Comparison of ENCODE assay signal across 25 cellular contexts in genomic region chr11:1839204-1839923, GRCh38. TPM values are rescaled to one million over a fixed set of nuclear protein-coding genes. Genes with fewer than 3 reads are reported as not detected.
DNase-seq lines count a peak whose midpoint lies in the region; ATAC-seq, FAIRE-seq and TF ChIP-seq lines count a peak whose summit lies in the region.
"Had no signal": no experiment of that assay in that cellular context is flagged by ENCODE, and none has a peak within 500 bp of the region (broad histone marks: within the 10 kb centered on the region; RNA-seq: fewer than 3 reads in every experiment).

No MANE protein-coding gene starts in this region.

- H3K36me3 ChIP-seq in HepG2 (replicated peaks in 1 of 2; ENCODE audit: control insufficient read depth in 1 of 2, insufficient read depth in 2 of 2, low read length in 2 of 2) = no peaks in the 10 kb centered on the region
- no peaks in the 10 kb centered on the region for H3K36me3 ChIP-seq in right lobe of liver
- no peaks in the 10 kb centered on the region for H3K36me3 ChIP-seq in OCI-LY3 (replicated peaks; ENCODE audit: low read depth, low read length)
- H3K36me3 ChIP-seq: suprapubic skin had no signal

- CTCF ChIA-PET in HepG2 (lab: Yijun Ruan, JAX; ENCODE audit: low intra/inter-chr PET ratio, low total read pairs) = interaction anchor here (3.8 kb wide), 1 partner anchor 312 kb away, joined by 60 read pairs; no protein-coding TSS in a partner anchor

- no peaks in the 10 kb centered on the region for H3K9me3 Mint-ChIP-seq in memory B cell
- no peaks in the 10 kb centered on the region for H3K9me3 Mint-ChIP-seq in stimulated activated naive CD8-positive, alpha-beta T cell treated with anti-CD3 and anti-CD28 coated beads, Interleukin-15, amount 100 ng/mL, for 72 hours
- H3K9me3 Mint-ChIP-seq: activated naive CD4-positive, alpha-beta T cell treated with anti-CD3 and anti-CD28 coated beads for 36 hours; activated T-cell treated with anti-CD3 and anti-CD28 coated beads, Interleukin-2, amount 50 U/mL, for 24 hours had no signal

- WGBS in HepG2 (ENCODE audit: low lambda C conversion rate) = 49% methylated on average over 8 of the region's 12 CpGs
- 61% methylated on average over 5 of the region's 12 CpGs for WGBS in right lobe of liver (ENCODE audit: insufficient coverage, low coverage, low lambda C conversion rate, missing lambda C conversion rate)

- H2AFZ ChIP-seq in HepG2 (ENCODE audit: low read length) (no peak overlapping the region), OCI-LY3 (ENCODE audit: low read depth, low read length) (no peak overlapping the region)

- POLR2A ChIA-PET in HepG2 (lab: Yijun Ruan, JAX) = no interaction called here

- H3K79me2 ChIP-seq in HepG2 (ENCODE audit: insufficient read depth, low read length) (no peaks in the 10 kb centered on the region), OCI-LY3 (ENCODE audit: low read length) (no peaks in the 10 kb centered on the region)

- DNase-seq in HepG2 (ENCODE audit: low spot score) (no peak), right lobe of liver (no peak), memory B cell (ENCODE audit: low spot score in 2 of 2) (no peak), NOMO-1 treated with dmso at 0.1 percent for 144 hours (lab: John Stamatoyannopoulos, UW; ENCODE audit: unreplicated experiment) (no peak)
- no peak for DNase-seq in stimulated activated naive CD8-positive, alpha-beta T cell treated with anti-CD3 and anti-CD28 coated beads, Interleukin-15, amount 100 ng/mL, for 72 hours
- no peak for DNase-seq in activated naive CD4-positive, alpha-beta T cell treated with anti-CD3 and anti-CD28 coated beads, Interleukin-2, amount 50 U/mL, for 16 hours
- DNase-seq: activated CD4-positive, alpha-beta T cell treated with anti-CD3 and anti-CD28 coated beads, Interleukin-2, amount 50 U/mL, for 1 hour; activated naive CD4-positive, alpha-beta T cell treated with anti-CD3 and anti-CD28 coated beads for 36 hours; activated T-cell treated with anti-CD3 and anti-CD28 coated beads, Interleukin-2, amount 50 U/mL, for 24 hours; foreskin keratinocyte; NCI-H1436 treated with DMSO at 0.1 percent for 48 hours; NCI-H2171 treated with DMSO at 0.1 percent for 48 hours; NCI-H82; stimulated activated CD4-positive, alpha-beta T cell treated with anti-CD3 and anti-CD28 coated beads, Interleukin-2, amount 100 ng/mL, for 48 hours had no signal

- intact Hi-C loops in HepG2 (cut with micrococcal nuclease; ENCODE audit: unreplicated experiment) (no loop called here), right lobe of liver (cut with DNase I) (loop anchor here in 1 of 2 donors (10.0 kb wide), 1 partner anchor 315 kb away; no protein-coding TSS in a partner anchor)

- H3K9ac ChIP-seq in HepG2 (ENCODE audit: insufficient read depth, low read depth, low read length) (no peak overlapping the region), OCI-LY3 (ENCODE audit: low read length) (peak overlapping the region; percentile 63; the same call in 1 of the 2 replicates)

- TF ChIP-seq EP300 in HepG2 (IDR thresholded peaks at IDR 0.05; ENCODE audit: low read depth in 2 of 2, low read length in 2 of 2) (no peak), HepG2 (CRISPR knock-in tag; IDR thresholded peaks at IDR 0.05; ENCODE audit: borderline replicate concordance) (no peak)

- BruUV-seq in HepG2 (replicated peaks; lab: Mats Ljungman, UMichigan) = no TSS peak

- H3K27me3 ChIP-seq in HepG2 (ENCODE audit: control insufficient read depth in 1 of 2, insufficient read depth in 2 of 2, low read length in 2 of 2) (peaks cover 4 to 29% of the 10 kb centered on the region in 2 experiments; a peak in 4 of 5 replicates), right lobe of liver (no peaks in the 10 kb centered on the region), OCI-LY3 (ENCODE audit: low read depth, low read length) (peaks cover 37% of the 10 kb centered on the region)
- H3K27me3 ChIP-seq: foreskin keratinocyte, suprapubic skin had no signal

- TF ChIP-seq CTCF in HepG2 (CRISPR knock-in tag; IDR thresholded peaks at IDR 0.05) = no peak
- TF ChIP-seq CTCF in right lobe of liver (IDR thresholded peaks at IDR 0.05) = no peak
- TF ChIP-seq CTCF in OCI-LY3 (IDR thresholded peaks at IDR 0.05; ENCODE audit: low read depth, low read length) = no peak

- TF ChIP-seq POLR2A in HepG2 (IDR thresholded peaks at IDR 0.05; ENCODE audit: insufficient read depth in 1 of 2, low read depth in 2 of 2, low read length in 2 of 2) = no peak
- TF ChIP-seq POLR2A in right lobe of liver (IDR thresholded peaks at IDR 0.05) = no peak

- H3K27ac Mint-ChIP-seq in memory B cell = peak overlapping the region; percentile 91
- H3K27ac Mint-ChIP-seq in stimulated activated naive CD8-positive, alpha-beta T cell treated with anti-CD3 and anti-CD28 coated beads, Interleukin-15, amount 100 ng/mL, for 72 hours = peak overlapping the region; percentile 86 to 87
- H3K27ac Mint-ChIP-seq: activated naive CD4-positive, alpha-beta T cell treated with anti-CD3 and anti-CD28 coated beads for 36 hours; activated T-cell treated with anti-CD3 and anti-CD28 coated beads, Interleukin-2, amount 50 U/mL, for 24 hours had no signal

- H3K27ac ChIP-seq in HepG2 (ENCODE audit: extremely low read length, insufficient read depth, low read length) = no peak overlapping the region
- H3K27ac ChIP-seq in right lobe of liver = peak overlapping the region in 1 of 3 donors; percentile 49
- 0 out of 2 replicates have a peak overlapping the region, but pooled peaks have one; percentile 29 for H3K27ac ChIP-seq in OCI-LY3 (ENCODE audit: low read length)
- H3K27ac ChIP-seq: epithelial cell of prostate, foreskin keratinocyte, suprapubic skin had no signal

- H3K27me3 Mint-ChIP-seq in memory B cell = no peaks in the 10 kb centered on the region
- H3K27me3 Mint-ChIP-seq in stimulated activated naive CD8-positive, alpha-beta T cell treated with anti-CD3 and anti-CD28 coated beads, Interleukin-15, amount 100 ng/mL, for 72 hours = no peaks in the 10 kb centered on the region
- H3K27me3 Mint-ChIP-seq: activated T-cell treated with anti-CD3 and anti-CD28 coated beads, Interleukin-2, amount 50 U/mL, for 24 hours had no signal

- TF ChIP-seq RAD21 in HepG2 (CRISPR knock-in tag; IDR thresholded peaks at IDR 0.05) = no peak

- H3K4me1 Mint-ChIP-seq in memory B cell = peaks cover 27% of the 10 kb centered on the region
- H3K4me1 Mint-ChIP-seq in stimulated activated naive CD8-positive, alpha-beta T cell treated with anti-CD3 and anti-CD28 coated beads, Interleukin-15, amount 100 ng/mL, for 72 hours = peaks cover 34% of the 10 kb centered on the region

- H3K4me1 ChIP-seq in HepG2 (ENCODE audit: insufficient read depth, low read length) = peaks cover 60% of the 10 kb centered on the region
- peaks cover 0 to 4% (median 0%) of the 10 kb centered on the region in 4 donors for H3K4me1 ChIP-seq in right lobe of liver
- H3K4me1 ChIP-seq in OCI-LY3 (ENCODE audit: low read length) = peaks cover 56% of the 10 kb centered on the region

- FAIRE-seq in HepG2 (lab: Jason Lieb, UNC) = no peak
- FAIRE-seq: TTC549 had no signal

- H3K4me3 Mint-ChIP-seq in memory B cell = peak overlapping the region; percentile 74
- H3K4me3 Mint-ChIP-seq in stimulated activated naive CD8-positive, alpha-beta T cell treated with anti-CD3 and anti-CD28 coated beads, Interleukin-15, amount 100 ng/mL, for 72 hours = no peak overlapping the region
- H3K4me3 Mint-ChIP-seq: activated naive CD4-positive, alpha-beta T cell treated with anti-CD3 and anti-CD28 coated beads for 36 hours; activated T-cell treated with anti-CD3 and anti-CD28 coated beads, Interleukin-2, amount 50 U/mL, for 24 hours had no signal

- H3K9me3 ChIP-seq in HepG2 (ENCODE audit: low read length) (no peaks in the 10 kb centered on the region), right lobe of liver (no peaks in the 10 kb centered on the region), OCI-LY3 (ENCODE audit: insufficient read depth, low read length) (no peaks in the 10 kb centered on the region)
- H3K9me3 ChIP-seq: mucosa of descending colon, suprapubic skin had no signal

- no peak overlapping the region for H3K4me3 ChIP-seq in HepG2 (replicated peaks in 1 of 3; ENCODE audit: insufficient read depth in 1 of 3, low read depth in 2 of 3, low read length in 3 of 3)
- no peak overlapping the region for H3K4me3 ChIP-seq in right lobe of liver
- H3K4me3 ChIP-seq in OCI-LY3 (ENCODE audit: low read length) = peak overlapping the region; percentile 72
- H3K4me3 ChIP-seq: mucosa of descending colon, suprapubic skin had no signal

- in situ Hi-C loops in HepG2 (cut with HindIII; ENCODE audit: extremely low pct_ligation_motif_present, low pct_unique_long_range_greater_than_20kb) = no loop called here

- ATAC-seq in HepG2 = no peak
- ATAC-seq in right lobe of liver = no peak
- ATAC-seq in memory B cell (ENCODE audit: low read depth) = no peak
- no peak for ATAC-seq in stimulated activated naive CD8-positive, alpha-beta T cell treated with anti-CD3 and anti-CD28 coated beads, Interleukin-15, amount 100 ng/mL, for 72 hours
- no peak for ATAC-seq in HG02970 (IDR thresholded peaks at IDR 0.05; ENCODE audit: low FRiP score, unreplicated experiment)
- ATAC-seq: foreskin keratinocyte, left colon had no signal

- H3K4me2 ChIP-seq in HepG2 (ENCODE audit: low read depth, low read length) (no peak overlapping the region), OCI-LY3 (ENCODE audit: low read length) (peak overlapping the region; percentile 86)

- H4K20me1 ChIP-seq in HepG2 (ENCODE audit: insufficient read depth, low read length) (no peaks in the 10 kb centered on the region), OCI-LY3 (ENCODE audit: insufficient read depth, low read length) (no peaks in the 10 kb centered on the region)

- no peaks in the 10 kb centered on the region for H3K36me3 Mint-ChIP-seq in memory B cell

RNA-seq across cellular contexts. Expression of gene TNNI2, which starts 0.6 kb away (rescaled TPM):
- total RNA-seq in HepG2 (2016; rRNA removed; fragmentation: Illumina TruSeq; extraction: Trizol) = 7.2 and 8.5 TPM in 2 replicates
- 4.6 and 5.0 TPM in 2 replicates for total RNA-seq in HepG2 (2016; cell fraction: cytosol; rRNA removed; fragmentation: Illumina TruSeq; extraction: Trizol; ENCODE audit: low read depth)
- 6.9 and 7.7 TPM in 2 replicates for total RNA-seq in HepG2 (2016; cell fraction: insoluble cytoplasmic fraction; rRNA removed; fragmentation: Illumina TruSeq; extraction: Trizol)
- 5.9 and 6.3 TPM in 2 replicates for total RNA-seq in HepG2 (2016; cell fraction: membrane; rRNA removed; fragmentation: Illumina TruSeq; extraction: Trizol)
- 2.2 and 3.4 TPM in 2 replicates for total RNA-seq in HepG2 (2016; cell fraction: nucleus; rRNA removed; fragmentation: Illumina TruSeq; extraction: Trizol)
- 12.0 and 21.2 TPM in 2 replicates for polyA plus RNA-seq in HepG2 (2011; rRNA removed)
- polyA plus RNA-seq in HepG2 (2011; cell fraction: cytosol; rRNA removed) = 19.5 and 30.5 TPM in 2 replicates
- 47.5 and 50.6 TPM in 2 replicates for polyA plus RNA-seq in HepG2 (2011; cell fraction: nucleus; rRNA removed)
- polyA plus RNA-seq in HepG2 (2012) = 52.9 and 67.0 TPM in 2 replicates
- 7.5 and 8.0 TPM in 2 replicates for polyA plus RNA-seq in HepG2 (2016; cell fraction: cytosol; fragmentation: Illumina TruSeq; extraction: Trizol; ENCODE audit: low read depth)
- 6.6 and 8.3 TPM in 2 replicates for polyA plus RNA-seq in HepG2 (2016; cell fraction: insoluble cytoplasmic fraction; fragmentation: Illumina TruSeq; extraction: Trizol; ENCODE audit: low read depth)
- polyA plus RNA-seq in HepG2 (2016; cell fraction: membrane; fragmentation: Illumina TruSeq; extraction: Trizol; ENCODE audit: low read depth) = 4.0 and 6.2 TPM in 2 replicates
- 5.3 and 9.8 TPM in 2 replicates for polyA plus RNA-seq in HepG2 (2016; cell fraction: nucleus; fragmentation: Illumina TruSeq; extraction: Trizol; ENCODE audit: insufficient read depth, low read depth)
- polyA minus RNA-seq in HepG2 (2011; rRNA and poly(A)+ RNA removed; ENCODE audit: low replicate concordance) = 2.8 TPM in 1 of 2 replicates, not detected in the other
- polyA minus RNA-seq in HepG2 (2011; cell fraction: cytosol; rRNA and poly(A)+ RNA removed) = 3.9 and 4.6 TPM in 2 replicates
- polyA minus RNA-seq in HepG2 (2011; cell fraction: nucleus; rRNA and poly(A)+ RNA removed) = 2.6 and 3.2 TPM in 2 replicates
- 1 to 10 TPM in 2 of 6 experiments, under 1 TPM in 1, not detected in 3; 0.31 to 1.9 (median 1.1) TPM for total RNA-seq in right lobe of liver
- total RNA-seq: activated naive CD4-positive, alpha-beta T cell treated with anti-CD3 and anti-CD28 coated beads for 36 hours; G401; HT1080; osteoblast; sciatic nerve had no signal

RNA-seq across cellular contexts. Expression of gene SYT8, which starts 4.6 kb away (rescaled TPM):
- total RNA-seq in HepG2 (2016; rRNA removed; fragmentation: Illumina TruSeq; extraction: Trizol) (0.60 TPM in 1 of 2 replicates, not detected in the other), right lobe of liver (under 1 TPM in 1 of 6 experiments, not detected in 5; 0.68 TPM)
- total RNA-seq in HepG2 (2016; cell fraction: cytosol; rRNA removed; fragmentation: Illumina TruSeq; extraction: Trizol; ENCODE audit: low read depth) = not detected in 2 replicates
- 0.19 TPM in 1 of 2 replicates, not detected in the other for total RNA-seq in HepG2 (2016; cell fraction: insoluble cytoplasmic fraction; rRNA removed; fragmentation: Illumina TruSeq; extraction: Trizol)
- total RNA-seq in HepG2 (2016; cell fraction: membrane; rRNA removed; fragmentation: Illumina TruSeq; extraction: Trizol) = 0.12 and 0.24 TPM in 2 replicates
- total RNA-seq in HepG2 (2016; cell fraction: nucleus; rRNA removed; fragmentation: Illumina TruSeq; extraction: Trizol) = 0.38 and 1.4 TPM in 2 replicates
- polyA plus RNA-seq in HepG2 (2011; rRNA removed) = 2.1 and 2.3 TPM in 2 replicates
- 0.23 and 0.67 TPM in 2 replicates for polyA plus RNA-seq in HepG2 (2011; cell fraction: cytosol; rRNA removed)
- polyA plus RNA-seq in HepG2 (2011; cell fraction: nucleus; rRNA removed) = 64.9 and 87.5 TPM in 2 replicates
- polyA plus RNA-seq in HepG2 (2012) = 0.56 and 1.3 TPM in 2 replicates
- polyA plus RNA-seq in HepG2 (2016; cell fraction: cytosol; fragmentation: Illumina TruSeq; extraction: Trizol; ENCODE audit: low read depth) = not detected in 2 replicates
- polyA plus RNA-seq in HepG2 (2016; cell fraction: insoluble cytoplasmic fraction; fragmentation: Illumina TruSeq; extraction: Trizol; ENCODE audit: low read depth) = not detected in 2 replicates
- not detected in 2 replicates for polyA plus RNA-seq in HepG2 (2016; cell fraction: membrane; fragmentation: Illumina TruSeq; extraction: Trizol; ENCODE audit: low read depth)
- 1.7 and 2.2 TPM in 2 replicates for polyA plus RNA-seq in HepG2 (2016; cell fraction: nucleus; fragmentation: Illumina TruSeq; extraction: Trizol; ENCODE audit: insufficient read depth, low read depth)
- 0.28 TPM in 1 of 2 replicates, not detected in the other for polyA minus RNA-seq in HepG2 (2011; rRNA and poly(A)+ RNA removed; ENCODE audit: low replicate concordance)
- 0.62 TPM in 1 of 2 replicates, not detected in the other for polyA minus RNA-seq in HepG2 (2011; cell fraction: cytosol; rRNA and poly(A)+ RNA removed)
- polyA minus RNA-seq in HepG2 (2011; cell fraction: nucleus; rRNA and poly(A)+ RNA removed) = 2.9 and 3.7 TPM in 2 replicates
- total RNA-seq: activated naive CD4-positive, alpha-beta T cell treated with anti-CD3 and anti-CD28 coated beads for 36 hours; G401; HT1080 had no signal

RNA-seq across cellular contexts. Expression of gene LSP1, which starts 13.5 kb away (rescaled TPM):
- total RNA-seq in HepG2 (2016; rRNA removed; fragmentation: Illumina TruSeq; extraction: Trizol) = 0.29 and 1.00 TPM in 2 replicates
- 0.35 and 2.3 TPM in 2 replicates for total RNA-seq in HepG2 (2016; cell fraction: cytosol; rRNA removed; fragmentation: Illumina TruSeq; extraction: Trizol; ENCODE audit: low read depth)
- total RNA-seq in HepG2 (2016; cell fraction: insoluble cytoplasmic fraction; rRNA removed; fragmentation: Illumina TruSeq; extraction: Trizol) = 0.65 and 1.00 TPM in 2 replicates
- total RNA-seq in HepG2 (2016; cell fraction: membrane; rRNA removed; fragmentation: Illumina TruSeq; extraction: Trizol) = 1.00 and 1.5 TPM in 2 replicates
- total RNA-seq in HepG2 (2016; cell fraction: nucleus; rRNA removed; fragmentation: Illumina TruSeq; extraction: Trizol) = not detected in 2 replicates
- 0.59 and 1.5 TPM in 2 replicates for polyA plus RNA-seq in HepG2 (2011; rRNA removed)
- 0.87 and 0.93 TPM in 2 replicates for polyA plus RNA-seq in HepG2 (2011; cell fraction: cytosol; rRNA removed)
- polyA plus RNA-seq in HepG2 (2011; cell fraction: nucleus; rRNA removed) = 1.4 and 10.9 TPM in 2 replicates
- polyA plus RNA-seq in HepG2 (2012) = 0.93 and 1.1 TPM in 2 replicates
- 0.59 and 1.5 TPM in 2 replicates for polyA plus RNA-seq in HepG2 (2016; cell fraction: cytosol; fragmentation: Illumina TruSeq; extraction: Trizol; ENCODE audit: low read depth)
- 0.38 and 0.45 TPM in 2 replicates for polyA plus RNA-seq in HepG2 (2016; cell fraction: insoluble cytoplasmic fraction; fragmentation: Illumina TruSeq; extraction: Trizol; ENCODE audit: low read depth)
- polyA plus RNA-seq in HepG2 (2016; cell fraction: membrane; fragmentation: Illumina TruSeq; extraction: Trizol; ENCODE audit: low read depth) = 0.73 and 1.2 TPM in 2 replicates
- 0.79 and 0.90 TPM in 2 replicates for polyA plus RNA-seq in HepG2 (2016; cell fraction: nucleus; fragmentation: Illumina TruSeq; extraction: Trizol; ENCODE audit: insufficient read depth, low read depth)
- polyA minus RNA-seq in HepG2 (2011; rRNA and poly(A)+ RNA removed; ENCODE audit: low replicate concordance) = 0.28 and 0.60 TPM in 2 replicates
- polyA minus RNA-seq in HepG2 (2011; cell fraction: cytosol; rRNA and poly(A)+ RNA removed) = 0.59 and 0.70 TPM in 2 replicates
- polyA minus RNA-seq in HepG2 (2011; cell fraction: nucleus; rRNA and poly(A)+ RNA removed) = not detected in 2 replicates
- 10 to 100 TPM in 3 of 6 experiments, 1 to 10 TPM in 3; 2.3 to 20.6 (median 8.8) TPM for total RNA-seq in right lobe of liver

RNA-seq across cellular contexts. Expression of gene PRR33, which starts 52.3 kb away (rescaled TPM):
- total RNA-seq in HepG2 (2016; rRNA removed; fragmentation: Illumina TruSeq; extraction: Trizol) = not detected in 2 replicates
- not detected in 2 replicates for total RNA-seq in HepG2 (2016; cell fraction: cytosol; rRNA removed; fragmentation: Illumina TruSeq; extraction: Trizol; ENCODE audit: low read depth)
- total RNA-seq in HepG2 (2016; cell fraction: insoluble cytoplasmic fraction; rRNA removed; fragmentation: Illumina TruSeq; extraction: Trizol) = not detected in 2 replicates
- not detected in 2 replicates for total RNA-seq in HepG2 (2016; cell fraction: membrane; rRNA removed; fragmentation: Illumina TruSeq; extraction: Trizol)
- total RNA-seq in HepG2 (2016; cell fraction: nucleus; rRNA removed; fragmentation: Illumina TruSeq; extraction: Trizol) = not detected in 2 replicates
- polyA plus RNA-seq in HepG2 (2011; rRNA removed) = not detected in 2 replicates
- polyA plus RNA-seq in HepG2 (2011; cell fraction: cytosol; rRNA removed) = not detected in 2 replicates
- polyA plus RNA-seq in HepG2 (2011; cell fraction: nucleus; rRNA removed) = not detected in 2 replicates
- 0.05 TPM in 1 of 2 replicates, not detected in the other for polyA plus RNA-seq in HepG2 (2012)
- not detected in 2 replicates for polyA plus RNA-seq in HepG2 (2016; cell fraction: cytosol; fragmentation: Illumina TruSeq; extraction: Trizol; ENCODE audit: low read depth)
- polyA plus RNA-seq in HepG2 (2016; cell fraction: insoluble cytoplasmic fraction; fragmentation: Illumina TruSeq; extraction: Trizol; ENCODE audit: low read depth) = not detected in 2 replicates
- not detected in 2 replicates for polyA plus RNA-seq in HepG2 (2016; cell fraction: membrane; fragmentation: Illumina TruSeq; extraction: Trizol; ENCODE audit: low read depth)
- polyA plus RNA-seq in HepG2 (2016; cell fraction: nucleus; fragmentation: Illumina TruSeq; extraction: Trizol; ENCODE audit: insufficient read depth, low read depth) = not detected in 2 replicates
- not detected in 2 replicates for polyA minus RNA-seq in HepG2 (2011; rRNA and poly(A)+ RNA removed; ENCODE audit: low replicate concordance)
- polyA minus RNA-seq in HepG2 (2011; cell fraction: cytosol; rRNA and poly(A)+ RNA removed) = not detected in 2 replicates
- not detected in 2 replicates for polyA minus RNA-seq in HepG2 (2011; cell fraction: nucleus; rRNA and poly(A)+ RNA removed)
- not detected for total RNA-seq in right lobe of liver
- total RNA-seq: foreskin keratinocyte, G401, HT1080, left colon, mucosa of descending colon, osteoblast, sciatic nerve, suprapubic skin had no signal
- polyA plus RNA-seq: foreskin keratinocyte had no signal
